Comparison of ENCODE assay signal across 1 cellular context in the genomic region with DNA sequence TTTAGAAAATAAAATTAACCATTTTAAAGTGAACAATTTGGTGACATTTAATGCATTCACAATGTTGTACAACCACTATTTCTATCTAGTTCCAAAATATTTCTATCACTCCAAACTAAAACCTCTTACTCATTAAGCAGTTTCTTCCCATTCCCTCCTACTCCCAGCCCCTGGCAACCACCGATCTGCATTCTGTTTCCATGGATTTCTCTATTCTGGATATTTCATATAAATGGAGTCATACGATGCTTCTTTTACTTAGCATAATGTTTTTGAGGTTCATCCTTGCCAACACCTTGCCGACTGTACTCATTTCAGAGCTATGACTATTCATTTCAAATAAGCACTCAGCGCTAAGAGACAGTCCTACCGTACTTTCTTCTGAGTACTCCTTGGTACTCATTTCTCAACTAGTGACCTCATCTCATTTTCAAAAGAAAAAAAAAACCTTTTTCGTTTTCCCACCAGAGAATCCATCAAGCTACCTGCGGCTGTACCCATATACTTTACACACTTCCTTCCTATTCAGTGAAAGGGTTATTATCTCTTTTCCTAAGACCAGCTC.
TF ChIP-seq lines count a peak whose summit lies in the region.

No MANE protein-coding gene starts in this region.

TF ChIP-seq in SK-N-SH, 30 proteins besides CTCF, POLR2A, EP300 and RAD21 (continued from another document):
- TF ChIP-seq, protein P1, sequence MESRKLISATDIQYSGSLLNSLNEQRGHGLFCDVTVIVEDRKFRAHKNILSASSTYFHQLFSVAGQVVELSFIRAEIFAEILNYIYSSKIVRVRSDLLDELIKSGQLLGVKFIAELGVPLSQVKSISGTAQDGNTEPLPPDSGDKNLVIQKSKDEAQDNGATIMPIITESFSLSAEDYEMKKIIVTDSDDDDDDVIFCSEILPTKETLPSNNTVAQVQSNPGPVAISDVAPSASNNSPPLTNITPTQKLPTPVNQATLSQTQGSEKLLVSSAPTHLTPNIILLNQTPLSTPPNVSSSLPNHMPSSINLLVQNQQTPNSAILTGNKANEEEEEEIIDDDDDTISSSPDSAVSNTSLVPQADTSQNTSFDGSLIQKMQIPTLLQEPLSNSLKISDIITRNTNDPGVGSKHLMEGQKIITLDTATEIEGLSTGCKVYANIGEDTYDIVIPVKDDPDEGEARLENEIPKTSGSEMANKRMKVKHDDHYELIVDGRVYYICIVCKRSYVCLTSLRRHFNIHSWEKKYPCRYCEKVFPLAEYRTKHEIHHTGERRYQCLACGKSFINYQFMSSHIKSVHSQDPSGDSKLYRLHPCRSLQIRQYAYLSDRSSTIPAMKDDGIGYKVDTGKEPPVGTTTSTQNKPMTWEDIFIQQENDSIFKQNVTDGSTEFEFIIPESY (IDR thresholded peaks at IDR 0.05; ENCODE audit: borderline replicate concordance, low read depth) = no peak
- no peak for TF ChIP-seq GATA2 (CRISPR knock-in tag; IDR thresholded peaks at IDR 0.05)
- TF ChIP-seq TAF1 (IDR thresholded peaks at IDR 0.05; ENCODE audit: borderline replicate concordance, low read depth, low read length) = no peak
- TF ChIP-seq CHD2 (IDR thresholded peaks at IDR 0.05; ENCODE audit: low read length, partially characterized antibody) = no peak
- TF ChIP-seq USF2 (IDR thresholded peaks at IDR 0.05; ENCODE audit: borderline replicate concordance, low read depth, low read length) = no peak
- TF ChIP-seq, protein P2, sequence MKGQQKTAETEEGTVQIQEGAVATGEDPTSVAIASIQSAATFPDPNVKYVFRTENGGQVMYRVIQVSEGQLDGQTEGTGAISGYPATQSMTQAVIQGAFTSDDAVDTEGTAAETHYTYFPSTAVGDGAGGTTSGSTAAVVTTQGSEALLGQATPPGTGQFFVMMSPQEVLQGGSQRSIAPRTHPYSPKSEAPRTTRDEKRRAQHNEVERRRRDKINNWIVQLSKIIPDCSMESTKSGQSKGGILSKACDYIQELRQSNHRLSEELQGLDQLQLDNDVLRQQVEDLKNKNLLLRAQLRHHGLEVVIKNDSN (IDR thresholded peaks at IDR 0.05; ENCODE audit: borderline replicate concordance, low read depth) = no peak
- TF ChIP-seq FOSL2 (IDR thresholded peaks at IDR 0.05; ENCODE audit: borderline replicate concordance, low read depth) = no peak
- no peak for TF ChIP-seq RFX5 (IDR thresholded peaks at IDR 0.05; ENCODE audit: low read length)
- TF ChIP-seq PBX3 (IDR thresholded peaks at IDR 0.05) = no peak
- no peak for TF ChIP-seq JUND (IDR thresholded peaks at IDR 0.05)
- TF ChIP-seq FOXJ3 (CRISPR knock-in tag; IDR thresholded peaks at IDR 0.05) = no peak
- no peak for TF ChIP-seq GABPA (IDR thresholded peaks at IDR 0.05; ENCODE audit: low read depth)
- no peak for TF ChIP-seq RXRA (IDR thresholded peaks at IDR 0.05; ENCODE audit: borderline replicate concordance, low read depth)
- TF ChIP-seq MXI1 (IDR thresholded peaks at IDR 0.05; ENCODE audit: low read depth, low read length) = no peak
- no peak for TF ChIP-seq ELF1 (IDR thresholded peaks at IDR 0.05)
- TF ChIP-seq, protein P3, sequence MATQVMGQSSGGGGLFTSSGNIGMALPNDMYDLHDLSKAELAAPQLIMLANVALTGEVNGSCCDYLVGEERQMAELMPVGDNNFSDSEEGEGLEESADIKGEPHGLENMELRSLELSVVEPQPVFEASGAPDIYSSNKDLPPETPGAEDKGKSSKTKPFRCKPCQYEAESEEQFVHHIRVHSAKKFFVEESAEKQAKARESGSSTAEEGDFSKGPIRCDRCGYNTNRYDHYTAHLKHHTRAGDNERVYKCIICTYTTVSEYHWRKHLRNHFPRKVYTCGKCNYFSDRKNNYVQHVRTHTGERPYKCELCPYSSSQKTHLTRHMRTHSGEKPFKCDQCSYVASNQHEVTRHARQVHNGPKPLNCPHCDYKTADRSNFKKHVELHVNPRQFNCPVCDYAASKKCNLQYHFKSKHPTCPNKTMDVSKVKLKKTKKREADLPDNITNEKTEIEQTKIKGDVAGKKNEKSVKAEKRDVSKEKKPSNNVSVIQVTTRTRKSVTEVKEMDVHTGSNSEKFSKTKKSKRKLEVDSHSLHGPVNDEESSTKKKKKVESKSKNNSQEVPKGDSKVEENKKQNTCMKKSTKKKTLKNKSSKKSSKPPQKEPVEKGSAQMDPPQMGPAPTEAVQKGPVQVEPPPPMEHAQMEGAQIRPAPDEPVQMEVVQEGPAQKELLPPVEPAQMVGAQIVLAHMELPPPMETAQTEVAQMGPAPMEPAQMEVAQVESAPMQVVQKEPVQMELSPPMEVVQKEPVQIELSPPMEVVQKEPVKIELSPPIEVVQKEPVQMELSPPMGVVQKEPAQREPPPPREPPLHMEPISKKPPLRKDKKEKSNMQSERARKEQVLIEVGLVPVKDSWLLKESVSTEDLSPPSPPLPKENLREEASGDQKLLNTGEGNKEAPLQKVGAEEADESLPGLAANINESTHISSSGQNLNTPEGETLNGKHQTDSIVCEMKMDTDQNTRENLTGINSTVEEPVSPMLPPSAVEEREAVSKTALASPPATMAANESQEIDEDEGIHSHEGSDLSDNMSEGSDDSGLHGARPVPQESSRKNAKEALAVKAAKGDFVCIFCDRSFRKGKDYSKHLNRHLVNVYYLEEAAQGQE (IDR thresholded peaks at IDR 0.05; ENCODE audit: low read depth, low read length) = no peak
